ENCODE assay signal across 20 cellular contexts in the genomic region with DNA sequence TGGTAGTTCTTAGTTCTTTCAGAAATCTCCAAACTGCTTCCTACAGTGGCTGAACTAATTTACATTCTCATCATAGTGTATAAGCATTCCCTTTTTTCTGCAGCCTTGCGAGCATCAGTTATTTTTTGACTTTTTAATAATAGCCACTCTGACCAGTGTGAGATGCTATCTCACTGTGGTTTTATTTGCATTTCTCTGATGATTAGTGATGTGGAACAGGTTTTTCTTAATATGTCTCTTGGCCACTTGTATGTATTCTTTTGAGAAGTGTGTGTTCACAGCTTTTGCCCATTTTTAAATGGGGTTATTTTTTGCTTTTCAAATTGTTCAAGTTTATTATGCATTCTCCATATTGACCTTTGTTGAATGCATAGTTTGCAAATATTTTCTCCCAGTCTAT.
DNase-seq lines count a peak whose midpoint lies in the region; ATAC-seq and TF ChIP-seq lines count a peak whose summit lies in the region.
"Had no signal": no experiment of that assay in that cellular context is flagged by ENCODE, and none has a peak within 500 bp of the region (broad histone marks: within the 10 kb centered on the region; RNA-seq: fewer than 3 reads in every experiment).

No MANE protein-coding gene starts in this region.

- intact Hi-C loops in body of pancreas (cut with DNase I): no loop called here

- no peak overlapping the region for H3K27ac ChIP-seq in body of pancreas
- H3K27ac ChIP-seq: A549, GM23248, KMS-11 had no signal

- H3K27me3 ChIP-seq in body of pancreas: no peaks in the 10 kb centered on the region

- WGBS in body of pancreas, 2 donors: 47 to 72% methylated on average over 1 of the region's 1 CpG

- peak; percentile 14 for DNase-seq in left kidney (ENCODE audit: low read depth, low spot score)
- DNase-seq in body of pancreas: no peak
- DNase-seq: CD4-positive, CD25-positive, alpha-beta regulatory T cell; GM23248; H9; IMR-90; NCI-H1105; NCI-H2029 treated with DMSO at 0.1 percent for 48 hours; NCI-H2171; NCI-H345; NCI-H524; Right ventricle myocardium superior; T-helper 9 cell had no signal

- H3K4me1 ChIP-seq in body of pancreas: no peaks in the 10 kb centered on the region
- H3K4me1 ChIP-seq: A549 had no signal

- no peak for TF ChIP-seq CTCF in body of pancreas (IDR thresholded peaks at IDR 0.05)

- no peak overlapping the region for H3K4me3 ChIP-seq in body of pancreas
- H3K4me3 ChIP-seq: A549, GM23248 had no signal

- no peak for TF ChIP-seq POLR2A in body of pancreas (IDR thresholded peaks at IDR 0.05)

- H3K36me3 ChIP-seq in body of pancreas (replicated peaks in 1 of 2; ENCODE audit: insufficient read depth in 1 of 2, low read depth in 2 of 2): no peaks in the 10 kb centered on the region

- ATAC-seq in GM18502 (IDR thresholded peaks at IDR 0.05; ENCODE audit: poor library complexity, unreplicated experiment): peak; percentile 69
- peak; percentile 49 for ATAC-seq in HG02678 (IDR thresholded peaks at IDR 0.05; ENCODE audit: unreplicated experiment)
- peak; percentile 63 for ATAC-seq in HG03432 (IDR thresholded peaks at IDR 0.05; ENCODE audit: unreplicated experiment)
- ATAC-seq in HG03378 (IDR thresholded peaks at IDR 0.05; ENCODE audit: unreplicated experiment): no peak
- no peak for ATAC-seq in body of pancreas
- no peak for ATAC-seq in GM21737 (IDR thresholded peaks at IDR 0.05; ENCODE audit: unreplicated experiment)
- ATAC-seq: A549 had no signal

- H3K9me3 ChIP-seq in body of pancreas: no peaks in the 10 kb centered on the region
- H3K9me3 ChIP-seq: A549 had no signal

Comparison
In these comparisons a context has a peak if more than half of its experiments do, and no peak if none do; other contexts are left out.
1. ATAC-seq: peak in GM18502 (single experiment), HG02678 (single experiment) and HG03432 (single experiment); none in HG03378 (single experiment), body of pancreas (single experiment) and GM21737 (single experiment).